Comparison of ENCODE assay signal across 27 cellular contexts in genomic region chr15:59550520-59550919, GRCh38.
DNase-seq lines count a peak whose midpoint lies in the region; ATAC-seq and TF ChIP-seq lines count a peak whose summit lies in the region.
"Had no signal": no experiment of that assay in that cellular context is flagged by ENCODE, and none has a peak within 500 bp of the region (broad histone marks: within the 10 kb centered on the region; RNA-seq: fewer than 3 reads in every experiment).

No MANE protein-coding gene starts in this region.

- CTCF ChIA-PET in GM10248 (lab: Yijun Ruan, JAX), result interaction anchor here (1.2 to 1.4 kb wide), 2 partner anchors 13 to 27 kb away, joined by 3 read pairs; no protein-coding TSS in a partner anchor
- CTCF ChIA-PET in activated naive CD4-positive, alpha-beta T cell treated with anti-CD3 and anti-CD28 coated beads for 36 hours (lab: Charles Lee), result interaction anchor here (1.0 kb wide), 1 partner anchor 18 kb away, joined by 3 read pairs; no protein-coding TSS in a partner anchor

- POLR2A ChIA-PET in GM10248 (lab: Yijun Ruan, JAX), result no interaction called here

- H3K9me3 ChIP-seq in right atrium auricular region (no peaks in the 10 kb centered on the region), left lung (no peaks in the 10 kb centered on the region)
- H3K9me3 ChIP-seq: BE2C, Caco-2, esophagus squamous epithelium, gastrocnemius medialis had no signal

- ATAC-seq in left ventricle myocardium superior (peak; percentile 32), left lung (peak; percentile 75), GM21619 (IDR thresholded peaks at IDR 0.05; ENCODE audit: unreplicated experiment) (no peak), GM18511 (IDR thresholded peaks at IDR 0.05; ENCODE audit: unreplicated experiment) (no peak)
- ATAC-seq: gastrocnemius medialis had no signal

- no peaks in the 10 kb centered on the region for H3K9me3 Mint-ChIP-seq in activated naive CD4-positive, alpha-beta T cell treated with anti-CD3 and anti-CD28 coated beads for 36 hours
- H3K9me3 Mint-ChIP-seq: activated CD4-positive, alpha-beta T cell treated with anti-CD3 and anti-CD28 coated beads, Interleukin-2, amount 10 ng/mL, durations not matched to agents 7 days and 5 days; activated naive CD4-positive, alpha-beta T cell treated with anti-CD3 and anti-CD28 coated beads, Interleukin-2, amount 50 U/mL, for 24 hours; activated T-helper 1 cell treated with anti-CD3 and anti-CD28 coated beads, Interleukin-12 subunit alpha, Interleukin-12 subunit beta, Interleukin-2, Interleukin-4 antibody, amounts not matched to agents 30 ng/mL and 10 ng/mL and 1 ng/mL, durations not matched to agents 14 hours and 24 hours and 36 hours had no signal

- no peaks in the 10 kb centered on the region for H3K4me1 ChIP-seq in right atrium auricular region
- no peaks in the 10 kb centered on the region for H3K4me1 ChIP-seq in left lung
- H3K4me1 ChIP-seq: BE2C, esophagus squamous epithelium, gastrocnemius medialis had no signal

- intact Hi-C loops in left ventricle myocardium superior (cut with micrococcal nuclease), result no loop called here
- intact Hi-C loops in left lung (cut with DNase I), result no loop called here
- intact Hi-C loops in activated naive CD4-positive, alpha-beta T cell treated with anti-CD3 and anti-CD28 coated beads for 36 hours (cut with micrococcal nuclease), result no loop called here

- TF ChIP-seq CTCF in right atrium auricular region (IDR thresholded peaks at IDR 0.05) (no peak), left lung (IDR thresholded peaks at IDR 0.05) (no peak), GM10248 (IDR thresholded peaks at IDR 0.05; ENCODE audit: control extremely low read depth, extremely low read depth, low read depth, missing control alignments) (no peak)

- no peaks in the 10 kb centered on the region for H3K4me1 Mint-ChIP-seq in activated naive CD4-positive, alpha-beta T cell treated with anti-CD3 and anti-CD28 coated beads for 36 hours (ENCODE audit: low read depth)
- H3K4me1 Mint-ChIP-seq: activated CD4-positive, alpha-beta T cell treated with anti-CD3 and anti-CD28 coated beads, Interleukin-2, amount 10 ng/mL, durations not matched to agents 7 days and 5 days; activated naive CD4-positive, alpha-beta T cell treated with anti-CD3 and anti-CD28 coated beads, Interleukin-2, amount 50 U/mL, for 24 hours had no signal

- H3K27ac ChIP-seq in right atrium auricular region (no peak overlapping the region), left lung (no peak overlapping the region)
- H3K27ac ChIP-seq: coronary artery, esophagus squamous epithelium, gastrocnemius medialis, VCaP had no signal

- no peak overlapping the region for H3K4me3 Mint-ChIP-seq in activated naive CD4-positive, alpha-beta T cell treated with anti-CD3 and anti-CD28 coated beads for 36 hours
- H3K4me3 Mint-ChIP-seq: activated CD4-positive, alpha-beta T cell treated with anti-CD3 and anti-CD28 coated beads, Interleukin-2, amount 10 ng/mL, durations not matched to agents 7 days and 5 days; activated naive CD4-positive, alpha-beta T cell treated with anti-CD3 and anti-CD28 coated beads, Interleukin-2, amount 50 U/mL, for 24 hours; activated T-helper 1 cell treated with anti-CD3 and anti-CD28 coated beads, Interleukin-12 subunit alpha, Interleukin-12 subunit beta, Interleukin-2, Interleukin-4 antibody, amounts not matched to agents 30 ng/mL and 10 ng/mL and 1 ng/mL, durations not matched to agents 14 hours and 24 hours and 36 hours; endodermal cell had no signal

- no peaks in the 10 kb centered on the region for H3K27me3 ChIP-seq in right atrium auricular region
- no peaks in the 10 kb centered on the region for H3K27me3 ChIP-seq in left lung
- H3K27me3 ChIP-seq: gastrocnemius medialis had no signal

- no peaks in the 10 kb centered on the region for H3K27me3 Mint-ChIP-seq in activated naive CD4-positive, alpha-beta T cell treated with anti-CD3 and anti-CD28 coated beads for 36 hours (ENCODE audit: low read depth)
- H3K27me3 Mint-ChIP-seq: activated naive CD4-positive, alpha-beta T cell treated with anti-CD3 and anti-CD28 coated beads, Interleukin-2, amount 50 U/mL, for 24 hours; progenitor cell of endocrine pancreas had no signal

- H3K36me3 ChIP-seq in right atrium auricular region, result no peaks in the 10 kb centered on the region
- H3K36me3 ChIP-seq in left lung, result no peaks in the 10 kb centered on the region
- H3K36me3 ChIP-seq: BE2C, esophagus squamous epithelium, gastrocnemius medialis had no signal

- H3K27ac Mint-ChIP-seq in activated naive CD4-positive, alpha-beta T cell treated with anti-CD3 and anti-CD28 coated beads for 36 hours, result no peak overlapping the region
- H3K27ac Mint-ChIP-seq: activated CD4-positive, alpha-beta T cell treated with anti-CD3 and anti-CD28 coated beads, Interleukin-2, amount 10 ng/mL, durations not matched to agents 7 days and 5 days; activated naive CD4-positive, alpha-beta T cell treated with anti-CD3 and anti-CD28 coated beads, Interleukin-2, amount 50 U/mL, for 24 hours; activated T-helper 1 cell treated with anti-CD3 and anti-CD28 coated beads, Interleukin-12 subunit alpha, Interleukin-12 subunit beta, Interleukin-2, Interleukin-4 antibody, amounts not matched to agents 30 ng/mL and 10 ng/mL and 1 ng/mL, durations not matched to agents 14 hours and 24 hours and 36 hours; progenitor cell of endocrine pancreas had no signal

- no peaks in the 10 kb centered on the region for H3K36me3 Mint-ChIP-seq in activated naive CD4-positive, alpha-beta T cell treated with anti-CD3 and anti-CD28 coated beads for 36 hours (ENCODE audit: low read depth)
- H3K36me3 Mint-ChIP-seq: activated naive CD4-positive, alpha-beta T cell treated with anti-CD3 and anti-CD28 coated beads, Interleukin-2, amount 50 U/mL, for 24 hours had no signal

- DNase-seq in left ventricle myocardium superior (no peak), right atrium auricular region (ENCODE audit: low spot score) (no peak), OCI-M1 (lab: John Stamatoyannopoulos, UW) (peak; percentile 26), left lung (no peak), GM10248 (ENCODE audit: extremely low spot score) (no peak)
- DNase-seq in activated naive CD4-positive, alpha-beta T cell treated with anti-CD3 and anti-CD28 coated beads for 36 hours, result no peak
- DNase-seq: activated CD4-positive, alpha-beta T cell treated with anti-CD3 and anti-CD28 coated beads, Interleukin-2, amount 10 ng/mL, durations not matched to agents 7 days and 5 days; BE2C; DMS79 treated with DMSO at 0.1 percent for 48 hours; esophagus squamous epithelium; gastrocnemius medialis; hippocampal formation; Karpas-422; NCI-H1105; NCI-H2029 treated with DMSO at 0.1 percent for 48 hours; NCI-H226; T-helper 2 cell had no signal

- H3K4me3 ChIP-seq in right atrium auricular region (no peak overlapping the region), left lung (no peak overlapping the region)
- H3K4me3 ChIP-seq: coronary artery, esophagus squamous epithelium, gastrocnemius medialis, lung had no signal

Comparison
In these comparisons a context has a peak if more than half of its experiments do, and no peak if none do; other contexts are left out.
1. ATAC-seq: peak in left ventricle myocardium superior (single experiment) and left lung (single experiment); none in GM21619 (single experiment) and GM18511 (single experiment).